In the genomic region with DNA sequence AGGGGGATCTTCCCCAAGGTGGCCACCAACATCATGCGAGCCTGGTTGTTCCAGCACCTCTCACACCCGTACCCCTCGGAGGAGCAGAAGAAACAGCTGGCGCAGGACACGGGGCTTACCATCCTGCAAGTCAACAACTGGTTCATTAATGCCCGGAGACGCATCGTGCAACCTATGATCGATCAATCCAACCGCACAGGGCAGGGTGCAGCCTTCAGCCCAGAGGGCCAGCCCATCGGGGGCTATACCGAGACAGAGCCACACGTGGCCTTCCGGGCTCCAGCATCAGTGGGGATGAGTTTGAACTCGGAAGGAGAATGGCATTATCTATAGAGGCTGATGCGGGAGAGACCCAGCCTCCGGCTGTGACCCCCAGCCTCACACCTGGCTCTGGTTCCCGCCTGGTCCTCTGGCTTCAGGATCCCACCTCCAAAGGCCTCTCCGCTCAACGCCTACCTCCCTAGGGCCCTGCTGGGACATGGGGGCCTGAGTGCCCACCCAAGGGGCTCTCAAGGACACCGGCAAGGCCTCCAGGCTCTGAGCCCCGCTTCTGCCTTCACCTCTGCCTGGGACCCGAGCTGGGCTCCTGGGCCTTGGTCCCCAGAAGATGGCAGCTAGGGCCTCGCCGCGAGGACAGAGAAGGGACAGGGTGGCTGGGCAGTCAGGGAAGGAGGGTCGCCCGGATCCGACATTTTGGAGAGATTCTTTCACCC, we compare ENCODE assay signal across 5 cellular contexts. TPM values are rescaled to one million over a fixed set of nuclear protein-coding genes. Genes with fewer than 3 reads are reported as not detected.
"Had no signal": no experiment of that assay in that cellular context is flagged by ENCODE, and none has a peak within 500 bp of the region (broad histone marks: within the 10 kb centered on the region; RNA-seq: fewer than 3 reads in every experiment).

No MANE protein-coding gene starts in this region.

RNA-seq across cellular contexts. Expression of gene TBC1D26, which starts 55.4 kb away (rescaled TPM):
- total RNA-seq: K562, M059J, Right ventricle myocardium superior, SJSA1 had no signal
- polyA plus RNA-seq: SK-N-SH had no signal
